ENCODE assay signal across 8 cellular contexts in genomic region chr1:100894622-100895539, GRCh38. TPM values are rescaled to one million over a fixed set of nuclear protein-coding genes. Genes with fewer than 3 reads are reported as not detected.
DNase-seq lines count a peak whose midpoint lies in the region; ATAC-seq and TF ChIP-seq lines count a peak whose summit lies in the region.

TSS of gene EXTL2 (minus strand) at chr1:100894842. CDS start at chr1:100888757, 6,085 bp downstream.

- TF ChIP-seq CTCF in right lobe of liver (IDR thresholded peaks at IDR 0.05), result no peak

- H3K9ac ChIP-seq in duodenal mucosa (ENCODE audit: low read depth in 1 of 2, low read length in 2 of 2), result peak within 1 kb of the TSS; percentile 63 to 93

- POLR2A ChIA-PET in activated CD4-positive, alpha-beta memory T cell treated with anti-CD3 and anti-CD28 coated beads for 36 hours (lab: Charles Lee), result interaction anchor here (0.6 to 1.9 kb wide), 16 partner anchors 9 to 857 kb away, joined by 3 to 15 read pairs (median 4); no protein-coding TSS in a partner anchor

- intact Hi-C loops in activated CD4-positive, alpha-beta memory T cell treated with anti-CD3 and anti-CD28 coated beads for 36 hours (cut with micrococcal nuclease), result loop anchor here (2.0 to 10.0 kb wide), 4 partner anchors 227 to 630 kb away; partner anchors contain the start of genes CDC14A and RTCA
- intact Hi-C loops in right lobe of liver (cut with DNase I), result no loop called here

- peaks cover 37% of the 10 kb centered on the region for H3K4me1 Mint-ChIP-seq in activated CD4-positive, alpha-beta memory T cell treated with anti-CD3 and anti-CD28 coated beads for 36 hours (ENCODE audit: low read depth)

- CTCF ChIA-PET in activated CD4-positive, alpha-beta memory T cell treated with anti-CD3 and anti-CD28 coated beads for 36 hours (lab: Charles Lee), result interaction anchor here (1.0 to 5.7 kb wide), 8 partner anchors 9 to 761 kb away, joined by 3 to 31 read pairs (median 4); partner anchors contain the start of gene TRMT13

- H3K4me1 ChIP-seq in duodenal mucosa (ENCODE audit: control insufficient read depth in 1 of 2, insufficient read depth in 2 of 2, low read length in 2 of 2) (peaks cover 17 to 18% of the 10 kb centered on the region in 2 donors), right lobe of liver (peaks cover 0 to 12% (median 6%) of the 10 kb centered on the region in 4 donors)

- DNase-seq in C1 segment of cervical spinal cord (lab: John Stamatoyannopoulos, UW), result peak; percentile 36 to 92 (median 79)
- DNase-seq in NCI-H526 treated with DMSO at 0.1 percent for 48 hours (lab: John Stamatoyannopoulos, UW), result peak; percentile 83
- peak; percentile 79 for DNase-seq in activated CD4-positive, alpha-beta memory T cell treated with anti-CD3 and anti-CD28 coated beads for 36 hours
- peak; percentile 92 to 95 (median 95) for DNase-seq in right lobe of liver
- DNase-seq in stimulated activated CD4-positive, alpha-beta T cell treated with anti-CD3 and anti-CD28 coated beads, Interleukin-4, amount 100 ng/mL, for 4 hours, result peak; percentile 59

- H3K4me3 ChIP-seq in duodenal mucosa (ENCODE audit: low read depth in 1 of 2, low read length in 2 of 2) (peak within 1 kb of the TSS; percentile 96 to 98), right lobe of liver (peak within 1 kb of the TSS; percentile 77 to 87 (median 80))

- peaks cover 3 to 5% of the 10 kb centered on the region in 2 donors for H3K9me3 ChIP-seq in duodenal mucosa (ENCODE audit: control insufficient read depth in 1 of 2, low read length in 2 of 2)
- H3K9me3 ChIP-seq in right lobe of liver, result peaks cover 0 to 3% (median 0%) of the 10 kb centered on the region in 4 donors

- H3K27me3 ChIP-seq in duodenal mucosa (ENCODE audit: control insufficient read depth in 1 of 2, insufficient read depth in 2 of 2, low read length in 2 of 2) (no peaks in the 10 kb centered on the region), right lobe of liver (no peaks in the 10 kb centered on the region)

- ATAC-seq in GM19328 (IDR thresholded peaks at IDR 0.05; ENCODE audit: unreplicated experiment), result peak; percentile 38
- peak; percentile 32 for ATAC-seq in HG03520 (IDR thresholded peaks at IDR 0.05; ENCODE audit: unreplicated experiment)
- ATAC-seq in right lobe of liver, result peak; percentile 74 to 85 (median 82)

- H3K27ac Mint-ChIP-seq in activated CD4-positive, alpha-beta memory T cell treated with anti-CD3 and anti-CD28 coated beads for 36 hours, result peak within 1 kb of the TSS; percentile 100

- no peaks in the 10 kb centered on the region for H3K27me3 Mint-ChIP-seq in activated CD4-positive, alpha-beta memory T cell treated with anti-CD3 and anti-CD28 coated beads for 36 hours

- TF ChIP-seq POLR2A in right lobe of liver (IDR thresholded peaks at IDR 0.05), result peak; percentile 78

- under 1% methylated on average over 45 of the region's 47 CpGs for WGBS in right lobe of liver (ENCODE audit: insufficient coverage, low coverage, low lambda C conversion rate, missing lambda C conversion rate)

- H3K9me3 Mint-ChIP-seq in activated CD4-positive, alpha-beta memory T cell treated with anti-CD3 and anti-CD28 coated beads for 36 hours, result peaks cover 14% of the 10 kb centered on the region

- peak within 1 kb of the TSS; percentile 90 for H3K27ac ChIP-seq in duodenal mucosa (ENCODE audit: low read depth, low read length)
- H3K27ac ChIP-seq in right lobe of liver, result peak within 1 kb of the TSS; percentile 86 to 94 (median 87)

- H3K36me3 ChIP-seq in duodenal mucosa (ENCODE audit: control insufficient read depth in 1 of 2, insufficient read depth in 2 of 2, low read length in 2 of 2), result peaks cover 3 to 13% of the 10 kb centered on the region in 2 donors
- peaks cover 0 to 3% (median 1%) of the 10 kb centered on the region in 4 donors for H3K36me3 ChIP-seq in right lobe of liver

- peak within 1 kb of the TSS; percentile 99 for H3K4me3 Mint-ChIP-seq in activated CD4-positive, alpha-beta memory T cell treated with anti-CD3 and anti-CD28 coated beads for 36 hours

- peaks cover 46% of the 10 kb centered on the region for H3K36me3 Mint-ChIP-seq in activated CD4-positive, alpha-beta memory T cell treated with anti-CD3 and anti-CD28 coated beads for 36 hours

RNA-seq across cellular contexts. Expression of gene EXTL2, which starts in this region (rescaled TPM):
- 1 to 10 TPM; 3.0 to 3.9 TPM for total RNA-seq in activated CD4-positive, alpha-beta memory T cell treated with anti-CD3 and anti-CD28 coated beads for 36 hours
- total RNA-seq in right lobe of liver, result 1 to 10 TPM; 5.2 to 8.7 (median 7.4) TPM

Comparison
In these comparisons a context has a peak if more than half of its experiments do, and no peak if none do; other contexts are left out.
1. Peak in every context shown above with its lines: DNase-seq, ATAC-seq, H3K4me3 ChIP-seq and H3K27ac ChIP-seq.